In genomic region chr16:35711435-35711834, GRCh38 we compare ENCODE assay signal across 25 cellular contexts.
"Had no signal": no experiment of that assay in that cellular context is flagged by ENCODE, and none has a peak within 500 bp of the region (broad histone marks: within the 10 kb centered on the region; RNA-seq: fewer than 3 reads in every experiment).

No MANE protein-coding gene starts in this region.

- H3K36me3 ChIP-seq: adrenal gland, esophagus squamous epithelium had no signal

- ATAC-seq: activated CD4-positive, alpha-beta T cell treated with anti-CD3 and anti-CD28 coated beads for 36 hours; activated CD8-positive, alpha-beta T cell treated with anti-CD3 and anti-CD28 coated beads, Interleukin-2, amount 10 ng/mL, durations not matched to agents 7 days and 5 days; activated naive CD8-positive, alpha-beta T cell treated with anti-CD3 and anti-CD28 coated beads, Interleukin-2, amount 50 U/mL, for 24 hours; body of pancreas had no signal

- H3K9me3 ChIP-seq: adrenal gland had no signal

- DNase-seq: activated CD4-positive, alpha-beta memory T cell treated with anti-CD3 and anti-CD28 coated beads for 36 hours; activated CD4-positive, alpha-beta T cell treated with anti-CD3 and anti-CD28 coated beads for 36 hours; activated CD4-positive, CD25-positive, alpha-beta regulatory T cell; activated CD4-positive, CD25-positive, alpha-beta regulatory T cell treated with anti-CD3 and anti-CD28 coated beads, Interleukin-2, amount 50 U/mL, for 72 hours; activated CD8-positive, alpha-beta T cell treated with anti-CD3 and anti-CD28 coated beads, Interleukin-2, amount 10 ng/mL, durations not matched to agents 7 days and 5 days; activated effector memory CD4-positive, alpha-beta T cell treated with anti-CD3 and anti-CD28 coated beads, Interleukin-2, amount 50 U/mL, for 16 hours; activated naive CD4-positive, alpha-beta T cell treated with anti-CD3 and anti-CD28 coated beads for 36 hours; activated naive CD8-positive, alpha-beta T cell treated with anti-CD3 and anti-CD28 coated beads for 36 hours; activated naive CD8-positive, alpha-beta T cell treated with anti-CD3 and anti-CD28 coated beads, Interleukin-2, amount 50 U/mL, for 24 hours; activated T-cell treated with anti-CD3 and anti-CD28 coated beads, Interleukin-2, amount 50 U/mL, for 48 hours; amygdala; aorta; body of pancreas; central memory CD4-positive, alpha-beta T cell; effector CD8-positive, alpha-beta T cell; esophagus squamous epithelium; foreskin melanocyte; head of caudate nucleus; T-helper 2 cell had no signal

- H3K4me1 ChIP-seq: adrenal gland, body of pancreas, esophagus squamous epithelium had no signal

- H3K4me1 Mint-ChIP-seq: activated CD4-positive, alpha-beta T cell treated with anti-CD3 and anti-CD28 coated beads for 36 hours; activated CD4-positive, alpha-beta T cell treated with anti-CD3 and anti-CD28 coated beads, Interleukin-2, amount 10 ng/mL, durations not matched to agents 24 days and 14 days; activated naive CD4-positive, alpha-beta T cell treated with anti-CD3 and anti-CD28 coated beads, Interleukin-2, amount 50 U/mL, for 24 hours; activated naive CD8-positive, alpha-beta T cell treated with anti-CD3 and anti-CD28 coated beads for 36 hours; activated naive CD8-positive, alpha-beta T cell treated with anti-CD3 and anti-CD28 coated beads, Interleukin-2, amount 50 U/mL, for 24 hours had no signal

- H3K4me3 Mint-ChIP-seq: activated CD4-positive, alpha-beta memory T cell treated with anti-CD3 and anti-CD28 coated beads for 36 hours; activated CD4-positive, alpha-beta T cell treated with anti-CD3 and anti-CD28 coated beads for 36 hours; activated CD4-positive, alpha-beta T cell treated with anti-CD3 and anti-CD28 coated beads, Interleukin-2, amount 10 ng/mL, durations not matched to agents 24 days and 14 days; activated CD8-positive, alpha-beta T cell treated with anti-CD3 and anti-CD28 coated beads, Interleukin-2, amount 10 ng/mL, durations not matched to agents 7 days and 5 days; activated naive CD4-positive, alpha-beta T cell treated with anti-CD3 and anti-CD28 coated beads for 36 hours; activated naive CD4-positive, alpha-beta T cell treated with anti-CD3 and anti-CD28 coated beads, Interleukin-2, amount 50 U/mL, for 24 hours; activated naive CD8-positive, alpha-beta T cell treated with anti-CD3 and anti-CD28 coated beads for 36 hours; activated naive CD8-positive, alpha-beta T cell treated with anti-CD3 and anti-CD28 coated beads, Interleukin-2, amount 50 U/mL, for 24 hours; activated T-helper 1 cell treated with anti-CD3 and anti-CD28 coated beads, Interleukin-12 subunit alpha, Interleukin-12 subunit beta, Interleukin-2, Interleukin-4 antibody, amounts not matched to agents 30 ng/mL and 10 ng/mL and 1 ng/mL, durations not matched to agents 14 hours and 24 hours and 36 hours had no signal

- H3K27ac Mint-ChIP-seq: activated CD4-positive, alpha-beta memory T cell treated with anti-CD3 and anti-CD28 coated beads for 36 hours; activated CD4-positive, alpha-beta T cell treated with anti-CD3 and anti-CD28 coated beads for 36 hours; activated CD4-positive, alpha-beta T cell treated with anti-CD3 and anti-CD28 coated beads, Interleukin-2, amount 10 ng/mL, durations not matched to agents 24 days and 14 days; activated CD8-positive, alpha-beta T cell treated with anti-CD3 and anti-CD28 coated beads, Interleukin-2, amount 10 ng/mL, durations not matched to agents 7 days and 5 days; activated naive CD4-positive, alpha-beta T cell treated with anti-CD3 and anti-CD28 coated beads for 36 hours; activated naive CD4-positive, alpha-beta T cell treated with anti-CD3 and anti-CD28 coated beads, Interleukin-2, amount 50 U/mL, for 24 hours; activated naive CD8-positive, alpha-beta T cell treated with anti-CD3 and anti-CD28 coated beads for 36 hours; activated naive CD8-positive, alpha-beta T cell treated with anti-CD3 and anti-CD28 coated beads, Interleukin-2, amount 50 U/mL, for 24 hours; activated T-helper 1 cell treated with anti-CD3 and anti-CD28 coated beads, Interleukin-12 subunit alpha, Interleukin-12 subunit beta, Interleukin-2, Interleukin-4 antibody, amounts not matched to agents 30 ng/mL and 10 ng/mL and 1 ng/mL, durations not matched to agents 14 hours and 24 hours and 36 hours; activated T-helper 2 cell treated with anti-CD3 and anti-CD28 coated beads, Interferon-gamma antibody, Interleukin-2, Interleukin-4, amounts not matched to agents 10 μg/mL and 5 μg/mL and 100 μg/mL, durations not matched to agents 14 hours and 24 hours and 36 hours had no signal

- H3K27ac ChIP-seq: adrenal gland, body of pancreas, epithelial cell of prostate, esophagus squamous epithelium had no signal

- H3K36me3 Mint-ChIP-seq: activated CD4-positive, alpha-beta memory T cell treated with anti-CD3 and anti-CD28 coated beads for 36 hours; activated naive CD4-positive, alpha-beta T cell treated with anti-CD3 and anti-CD28 coated beads, Interleukin-2, amount 50 U/mL, for 24 hours; activated naive CD8-positive, alpha-beta T cell treated with anti-CD3 and anti-CD28 coated beads for 36 hours had no signal

- H3K27me3 Mint-ChIP-seq: activated CD4-positive, alpha-beta memory T cell treated with anti-CD3 and anti-CD28 coated beads for 36 hours; activated CD4-positive, alpha-beta T cell treated with anti-CD3 and anti-CD28 coated beads for 36 hours; activated CD4-positive, alpha-beta T cell treated with anti-CD3 and anti-CD28 coated beads, Interleukin-2, amount 10 ng/mL, durations not matched to agents 24 days and 14 days; activated naive CD4-positive, alpha-beta T cell treated with anti-CD3 and anti-CD28 coated beads, Interleukin-2, amount 50 U/mL, for 24 hours; activated naive CD8-positive, alpha-beta T cell treated with anti-CD3 and anti-CD28 coated beads for 36 hours; activated naive CD8-positive, alpha-beta T cell treated with anti-CD3 and anti-CD28 coated beads, Interleukin-2, amount 50 U/mL, for 24 hours had no signal

- H3K4me3 ChIP-seq: adrenal gland, body of pancreas, esophagus squamous epithelium had no signal

- H3K27me3 ChIP-seq: adrenal gland, body of pancreas, esophagus squamous epithelium had no signal
